32 cellular contexts compared by ENCODE assay signal in the genomic region with DNA sequence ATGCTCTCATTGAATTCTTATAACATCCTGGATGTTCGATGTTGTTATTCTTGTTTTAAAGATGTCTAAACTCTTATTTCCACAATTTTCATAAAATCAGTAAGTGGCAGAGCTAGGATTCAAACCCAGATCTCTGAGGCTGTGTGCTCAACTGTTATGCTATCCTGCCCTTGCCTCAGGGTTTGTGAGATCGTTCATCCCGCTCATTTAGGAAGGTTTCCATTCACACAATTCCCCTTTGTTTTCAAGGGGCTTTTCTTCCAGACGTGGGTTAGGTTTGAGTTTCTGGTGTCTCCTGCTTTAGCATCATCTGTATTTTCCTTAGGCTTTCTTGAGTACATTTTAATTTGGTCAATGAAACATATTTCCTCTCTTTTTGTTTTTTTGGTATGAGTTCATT.
"Had no signal": no experiment of that assay in that cellular context is flagged by ENCODE, and none has a peak within 500 bp of the region (broad histone marks: within the 10 kb centered on the region; RNA-seq: fewer than 3 reads in every experiment).

No MANE protein-coding gene starts in this region.

- ATAC-seq: activated CD4-positive, alpha-beta T cell treated with anti-CD3 and anti-CD28 coated beads for 36 hours; activated CD8-positive, alpha-beta memory T cell treated with anti-CD3 and anti-CD28 coated beads, Interleukin-2, amount 10 ng/mL, durations not matched to agents 7 days and 5 days; activated CD8-positive, alpha-beta T cell treated with anti-CD3 and anti-CD28 coated beads, Interleukin-2, amount 10 ng/mL, durations not matched to agents 7 days and 5 days; activated T-helper 17 cell treated with anti-CD3 and anti-CD28 coated beads, Interleukin-2, amount 50 U/mL, for 72 hours; body of pancreas; esophagus mucosa; gastrocnemius medialis; heart left ventricle had no signal

- H3K9me3 Mint-ChIP-seq: activated CD4-positive, alpha-beta memory T cell treated with anti-CD3 and anti-CD28 coated beads for 36 hours; activated CD4-positive, alpha-beta T cell treated with anti-CD3 and anti-CD28 coated beads, Interleukin-2, amount 10 ng/mL, durations not matched to agents 24 days and 14 days; activated T-cell treated with anti-CD3 and anti-CD28 coated beads, Interleukin-2, amount 50 U/mL, for 24 hours; activated T-helper 17 cell treated with anti-CD3 and anti-CD28 coated beads, Interleukin-2, amount 50 U/mL, for 72 hours; endodermal cell had no signal

- H3K4me3 Mint-ChIP-seq: activated CD4-positive, alpha-beta memory T cell treated with anti-CD3 and anti-CD28 coated beads for 36 hours; activated CD4-positive, alpha-beta T cell treated with anti-CD3 and anti-CD28 coated beads for 36 hours; activated CD4-positive, alpha-beta T cell treated with anti-CD3 and anti-CD28 coated beads, Interleukin-2, amount 10 ng/mL, durations not matched to agents 24 days and 14 days; activated CD8-positive, alpha-beta memory T cell treated with anti-CD3 and anti-CD28 coated beads, Interleukin-2, amount 10 ng/mL, durations not matched to agents 7 days and 5 days; activated CD8-positive, alpha-beta T cell treated with anti-CD3 and anti-CD28 coated beads, Interleukin-2, amount 10 ng/mL, durations not matched to agents 7 days and 5 days; activated naive CD8-positive, alpha-beta T cell; activated T-cell treated with anti-CD3 and anti-CD28 coated beads, Interleukin-2, amount 50 U/mL, for 24 hours; activated T-helper 17 cell treated with anti-CD3 and anti-CD28 coated beads, Interleukin-2, amount 50 U/mL, for 72 hours; endodermal cell had no signal

- H3K27me3 ChIP-seq: body of pancreas, cardiac muscle cell, colonic mucosa, dorsolateral prefrontal cortex, gastrocnemius medialis, heart left ventricle had no signal

- H3K4me3 ChIP-seq: body of pancreas, cardiac muscle cell, colonic mucosa, dorsolateral prefrontal cortex, gastrocnemius medialis, heart left ventricle had no signal

- DNase-seq: activated CD4-positive, alpha-beta memory T cell treated with anti-CD3 and anti-CD28 coated beads for 36 hours; activated CD4-positive, alpha-beta T cell treated with anti-CD3 and anti-CD28 coated beads for 36 hours; activated CD4-positive, alpha-beta T cell treated with anti-CD3 and anti-CD28 coated beads, Interleukin-2, amount 10 ng/mL, durations not matched to agents 24 days and 14 days; activated CD4-positive, CD25-positive, alpha-beta regulatory T cell; activated CD4-positive, CD25-positive, alpha-beta regulatory T cell treated with anti-CD3 and anti-CD28 coated beads, Interleukin-2, amount 50 U/mL, for 72 hours; activated CD8-positive, alpha-beta memory T cell treated with anti-CD3 and anti-CD28 coated beads, Interleukin-2, amount 10 ng/mL, durations not matched to agents 7 days and 5 days; activated CD8-positive, alpha-beta memory T cell treated with anti-CD3 and anti-CD28 coated beads, Interleukin-2, amount 50 U/mL, for 4 hours; activated CD8-positive, alpha-beta T cell treated with anti-CD3 and anti-CD28 coated beads, Interleukin-2, amount 10 ng/mL, durations not matched to agents 7 days and 5 days; activated effector memory CD4-positive, alpha-beta T cell treated with Interleukin-2 at 50 U/mL for 16 hours; activated gamma-delta T cell treated with Interleukin-2 at 50 U/mL for 16 hours; activated naive CD4-positive, alpha-beta T cell treated with anti-CD3 and anti-CD28 coated beads, Interleukin-2, amount 50 U/mL, for 16 hours; activated naive CD4-positive, alpha-beta T cell treated with Interleukin-2 at 50 U/mL for 16 hours; activated T-cell treated with anti-CD3 and anti-CD28 coated beads, Interleukin-2, amount 50 U/mL, for 24 hours; amniotic stem cell; anterior cingulate cortex; body of pancreas; central memory CD4-positive, alpha-beta T cell; cerebellar nuclear complex; colonic mucosa; dorsolateral prefrontal cortex; effector memory CD4-positive, alpha-beta T cell; endodermal cell; foreskin fibroblast; gastrocnemius medialis; glutamatergic neuron; heart left ventricle; hypothalamus; T-helper 2 cell had no signal

- H3K4me1 ChIP-seq: colonic mucosa, gastrocnemius medialis, heart left ventricle had no signal

- H3K27me3 Mint-ChIP-seq: activated CD4-positive, alpha-beta memory T cell treated with anti-CD3 and anti-CD28 coated beads for 36 hours; activated CD4-positive, alpha-beta T cell treated with anti-CD3 and anti-CD28 coated beads for 36 hours; activated CD4-positive, alpha-beta T cell treated with anti-CD3 and anti-CD28 coated beads, Interleukin-2, amount 10 ng/mL, durations not matched to agents 24 days and 14 days; activated CD8-positive, alpha-beta memory T cell treated with anti-CD3 and anti-CD28 coated beads, Interleukin-2, amount 10 ng/mL, durations not matched to agents 7 days and 5 days; activated naive CD8-positive, alpha-beta T cell; activated T-cell treated with anti-CD3 and anti-CD28 coated beads, Interleukin-2, amount 50 U/mL, for 24 hours; activated T-helper 17 cell treated with anti-CD3 and anti-CD28 coated beads, Interleukin-2, amount 50 U/mL, for 72 hours had no signal

- H3K9me3 ChIP-seq: body of pancreas, colonic mucosa, gastrocnemius medialis, heart left ventricle had no signal

- H3K27ac Mint-ChIP-seq: activated CD4-positive, alpha-beta memory T cell treated with anti-CD3 and anti-CD28 coated beads for 36 hours; activated CD4-positive, alpha-beta T cell treated with anti-CD3 and anti-CD28 coated beads for 36 hours; activated CD4-positive, alpha-beta T cell treated with anti-CD3 and anti-CD28 coated beads, Interleukin-2, amount 10 ng/mL, durations not matched to agents 24 days and 14 days; activated CD8-positive, alpha-beta memory T cell treated with anti-CD3 and anti-CD28 coated beads, Interleukin-2, amount 10 ng/mL, durations not matched to agents 7 days and 5 days; activated CD8-positive, alpha-beta T cell treated with anti-CD3 and anti-CD28 coated beads, Interleukin-2, amount 10 ng/mL, durations not matched to agents 7 days and 5 days; activated naive CD8-positive, alpha-beta T cell; activated T-cell treated with anti-CD3 and anti-CD28 coated beads, Interleukin-2, amount 50 U/mL, for 24 hours; activated T-helper 17 cell treated with anti-CD3 and anti-CD28 coated beads, Interleukin-2, amount 50 U/mL, for 72 hours; endodermal cell had no signal

- H3K27ac ChIP-seq: body of pancreas, cardiac muscle cell, colonic mucosa, dorsolateral prefrontal cortex, gastrocnemius medialis, heart left ventricle had no signal

- H3K4me1 Mint-ChIP-seq: activated CD4-positive, alpha-beta T cell treated with anti-CD3 and anti-CD28 coated beads for 36 hours; activated CD8-positive, alpha-beta memory T cell treated with anti-CD3 and anti-CD28 coated beads, Interleukin-2, amount 10 ng/mL, durations not matched to agents 7 days and 5 days; activated T-helper 17 cell treated with anti-CD3 and anti-CD28 coated beads, Interleukin-2, amount 50 U/mL, for 72 hours; endodermal cell had no signal
